Comparison of ENCODE assay signal across 25 cellular contexts in genomic region chr7:2473496-2474180, GRCh38. TPM values are rescaled to one million over a fixed set of nuclear protein-coding genes. Genes with fewer than 3 reads are reported as not detected.
"Had no signal": no experiment of that assay in that cellular context is flagged by ENCODE, and none has a peak within 500 bp of the region (broad histone marks: within the 10 kb centered on the region; RNA-seq: fewer than 3 reads in every experiment).

No MANE protein-coding gene starts in this region.

- H3K4me3 Mint-ChIP-seq: activated CD4-positive, alpha-beta memory T cell treated with anti-CD3 and anti-CD28 coated beads, Interleukin-2, amount 10 ng/mL, durations not matched to agents 7 days and 5 days; activated CD4-positive, alpha-beta T cell treated with anti-CD3 and anti-CD28 coated beads for 36 hours; activated naive CD8-positive, alpha-beta T cell treated with anti-CD3 and anti-CD28 coated beads, Interleukin-2, amount 10 ng/mL, durations not matched to agents 7 days and 5 days; T-helper 17 cell had no signal

- H3K27ac ChIP-seq: adrenal gland had no signal

- H3K9me3 ChIP-seq: adrenal gland had no signal

- H3K4me3 ChIP-seq: adrenal gland had no signal

- H3K9me3 Mint-ChIP-seq: activated CD4-positive, alpha-beta memory T cell treated with anti-CD3 and anti-CD28 coated beads, Interleukin-2, amount 10 ng/mL, durations not matched to agents 7 days and 5 days; activated naive CD8-positive, alpha-beta T cell treated with anti-CD3 and anti-CD28 coated beads, Interleukin-2, amount 10 ng/mL, durations not matched to agents 7 days and 5 days; activated T-helper 2 cell treated with anti-CD3 and anti-CD28 coated beads, Interferon-gamma antibody, Interleukin-2, Interleukin-4, amounts not matched to agents 10 μg/mL and 5 μg/mL and 100 μg/mL, durations not matched to agents 14 hours and 24 hours and 36 hours had no signal

- H3K36me3 Mint-ChIP-seq: activated naive CD8-positive, alpha-beta T cell treated with anti-CD3 and anti-CD28 coated beads, Interleukin-2, amount 10 ng/mL, durations not matched to agents 7 days and 5 days had no signal

- H3K27ac Mint-ChIP-seq: activated CD4-positive, alpha-beta memory T cell treated with anti-CD3 and anti-CD28 coated beads, Interleukin-2, amount 10 ng/mL, durations not matched to agents 7 days and 5 days; activated CD4-positive, alpha-beta T cell treated with anti-CD3 and anti-CD28 coated beads for 36 hours; activated naive CD8-positive, alpha-beta T cell treated with anti-CD3 and anti-CD28 coated beads, Interleukin-2, amount 10 ng/mL, durations not matched to agents 7 days and 5 days; activated T-helper 2 cell treated with anti-CD3 and anti-CD28 coated beads, Interferon-gamma antibody, Interleukin-2, Interleukin-4, amounts not matched to agents 10 μg/mL and 5 μg/mL and 100 μg/mL, durations not matched to agents 14 hours and 24 hours and 36 hours; T-helper 17 cell had no signal

- ATAC-seq: activated CD4-positive, alpha-beta T cell treated with anti-CD3 and anti-CD28 coated beads for 36 hours; PC-3; T-helper 17 cell had no signal

- H3K36me3 ChIP-seq: adrenal gland had no signal

- DNase-seq: activated CD4-positive, alpha-beta memory T cell treated with anti-CD3 and anti-CD28 coated beads, Interleukin-2, amount 10 ng/mL, durations not matched to agents 7 days and 5 days; activated CD4-positive, alpha-beta T cell treated with anti-CD3 and anti-CD28 coated beads for 36 hours; activated CD4-positive, alpha-beta T cell treated with anti-CD3 and anti-CD28 coated beads, Interleukin-2, amount 50 U/mL, for 1 hour; activated gamma-delta T cell treated with Interleukin-2 at 50 U/mL for 16 hours; activated naive CD4-positive, alpha-beta T cell treated with anti-CD3 and anti-CD28 coated beads, Interleukin-2, amount 50 U/mL, for 16 hours; activated naive CD8-positive, alpha-beta T cell treated with anti-CD3 and anti-CD28 coated beads, Interleukin-2, amount 10 ng/mL, durations not matched to agents 7 days and 5 days; activated T-cell treated with anti-CD3 and anti-CD28 coated beads for 4 hours; activated T-cell treated with anti-CD3 and anti-CD28 coated beads, Interleukin-2, amount 50 U/mL, for 48 hours; adrenal gland; anterior cingulate cortex; cerebellar nuclear complex; Karpas-422; MM.1S; NCI-H1092 treated with DMSO at 0.1 percent for 48 hours; NCI-H1417 treated with DMSO at 0.1 percent for 48 hours; NCI-H1694; NCI-H2029; NCI-H524; SIG-M5; T-helper 17 cell; T-helper 9 cell had no signal

- H3K4me1 Mint-ChIP-seq: activated CD4-positive, alpha-beta T cell treated with anti-CD3 and anti-CD28 coated beads for 36 hours had no signal

RNA-seq across cellular contexts. Expression of gene GRIFIN, which starts 2.6 kb away (rescaled TPM):
- total RNA-seq: activated CD4-positive, alpha-beta memory T cell treated with anti-CD3 and anti-CD28 coated beads, Interleukin-2, amount 10 ng/mL, durations not matched to agents 7 days and 5 days; activated CD4-positive, alpha-beta T cell treated with anti-CD3 and anti-CD28 coated beads for 36 hours; activated CD8-positive, alpha-beta memory T cell treated with anti-CD3 and anti-CD28 coated beads for 36 hours; activated naive CD8-positive, alpha-beta T cell treated with anti-CD3 and anti-CD28 coated beads, Interleukin-2, amount 10 ng/mL, durations not matched to agents 7 days and 5 days; activated T-helper 2 cell treated with anti-CD3 and anti-CD28 coated beads, Interferon-gamma antibody, Interleukin-2, Interleukin-4, amounts not matched to agents 10 μg/mL and 5 μg/mL and 100 μg/mL, durations not matched to agents 14 hours and 24 hours and 36 hours; adrenal gland; cardiac septum; PC-3; T-helper 17 cell had no signal
- polyA plus RNA-seq: adrenal gland had no signal
